ENCODE assay signal across 9 cellular contexts in the genomic region with DNA sequence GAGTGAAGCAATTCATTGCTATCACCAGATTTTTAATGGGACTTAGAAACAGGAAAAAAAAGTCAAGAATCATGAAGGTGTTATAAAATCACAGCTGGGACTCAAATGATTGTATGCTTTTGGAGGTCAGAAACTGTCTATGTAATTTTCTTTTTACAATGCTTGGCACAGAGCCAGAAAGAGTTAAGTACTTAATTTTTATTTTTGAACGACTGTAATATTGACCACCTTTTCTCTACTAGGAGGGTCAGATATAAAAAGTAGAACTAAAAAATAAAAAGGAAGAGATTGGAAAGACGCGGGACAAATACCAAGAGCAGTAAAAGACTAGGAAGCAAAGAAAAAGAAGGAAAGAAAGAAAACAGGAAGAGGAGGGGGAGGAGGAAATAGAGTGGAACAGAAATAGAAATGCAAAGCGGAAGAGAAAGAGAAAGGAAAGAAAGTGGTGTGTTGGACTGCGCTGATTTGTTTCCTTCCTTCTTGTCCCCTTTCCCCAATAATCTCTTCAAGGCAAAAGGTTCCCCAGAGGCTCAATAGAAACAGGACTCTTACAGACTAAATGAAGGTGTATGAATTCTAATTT. TPM values are rescaled to one million over a fixed set of nuclear protein-coding genes. Genes with fewer than 3 reads are reported as not detected.
DNase-seq lines count a peak whose midpoint lies in the region; ATAC-seq, FAIRE-seq and TF ChIP-seq lines count a peak whose summit lies in the region.
"Had no signal": no experiment of that assay in that cellular context is flagged by ENCODE, and none has a peak within 500 bp of the region (broad histone marks: within the 10 kb centered on the region; RNA-seq: fewer than 3 reads in every experiment).

No MANE protein-coding gene starts in this region.

- H4K20me1 ChIP-seq in K562 (replicated peaks; ENCODE audit: control insufficient read depth, insufficient read depth, low read length): no peaks in the 10 kb centered on the region

- H3K36me3 ChIP-seq in breast epithelium (no peaks in the 10 kb centered on the region), K562 (ENCODE audit: control insufficient read depth, insufficient read depth, low read length) (no peaks in the 10 kb centered on the region), transverse colon (no peaks in the 10 kb centered on the region), aorta (ENCODE audit: control insufficient read depth in 1 of 2, insufficient read depth in 2 of 2, low read length in 1 of 2) (no peaks in the 10 kb centered on the region)

- DNase-seq in MCF 10A (ENCODE audit: unreplicated experiment): no peak
- no peak for DNase-seq in breast epithelium (ENCODE audit: low spot score in 2 of 2)
- peak; percentile 64 for DNase-seq in MV-4-11 (lab: John Stamatoyannopoulos, UW)
- no peak for DNase-seq in K562 (ENCODE audit: extremely low read depth in 1 of 4, low spot score in 3 of 4)
- no peak for DNase-seq in stimulated activated naive CD8-positive, alpha-beta T cell treated with anti-CD3 and anti-CD28 coated beads, Interleukin-15, amount 100 ng/mL, for 72 hours
- no peak for DNase-seq in transverse colon
- no peak for DNase-seq in aorta
- no peak for DNase-seq in activated gamma-delta T cell (lab: John Stamatoyannopoulos, UW)
- DNase-seq: KG1 had no signal

- H3K4me2 ChIP-seq in K562 (ENCODE audit: insufficient read depth, low read length): no peak overlapping the region

- peaks cover 40% of the 10 kb centered on the region for H3K4me1 Mint-ChIP-seq in MCF 10A (ENCODE audit: insufficient read depth, unreplicated experiment)
- H3K4me1 Mint-ChIP-seq in stimulated activated naive CD8-positive, alpha-beta T cell treated with anti-CD3 and anti-CD28 coated beads, Interleukin-15, amount 100 ng/mL, for 72 hours: peaks cover 50% of the 10 kb centered on the region

- CTCF ChIA-PET in MCF 10A (lab: Yijun Ruan, JAX) (interaction anchor here (1.2 kb wide), 1 partner anchor 18 kb away, joined by 3 read pairs; no protein-coding TSS in a partner anchor), K562 (lab: Yijun Ruan, JAX; ENCODE audit: low intra/inter-chr PET ratio) (no interaction called here)

- no peak for TF ChIP-seq RAD21 in K562 (CRISPR knock-in tag; conservative IDR thresholded peaks at IDR 0.05 in 1 of 2, IDR thresholded peaks at IDR 0.05 in 1 of 2)

- H3K27me3 ChIP-seq in breast epithelium (no peaks in the 10 kb centered on the region), K562 (ENCODE audit: control insufficient read depth in 2 of 2, insufficient read depth in 2 of 2, low read length in 2 of 2) (no peaks in the 10 kb centered on the region), transverse colon (no peaks in the 10 kb centered on the region), aorta (ENCODE audit: control insufficient read depth in 1 of 2, insufficient read depth in 2 of 2, low read length in 1 of 2) (no peaks in the 10 kb centered on the region)

- H2AFZ ChIP-seq in K562 (ENCODE audit: low read depth, low read length): no peak overlapping the region

- no peaks in the 10 kb centered on the region for H3K9me3 ChIP-seq in breast epithelium
- H3K9me3 ChIP-seq in K562 (replicated peaks; ENCODE audit: control insufficient read depth, insufficient read depth, low read depth, low read length): peaks cover 2% of the 10 kb centered on the region; the same call in 1 of the 2 replicates
- no peaks in the 10 kb centered on the region for H3K9me3 ChIP-seq in transverse colon
- H3K9me3 ChIP-seq in aorta (ENCODE audit: control insufficient read depth, low read length): no peaks in the 10 kb centered on the region

- no peak overlapping the region for H3K9ac ChIP-seq in K562 (ENCODE audit: insufficient read depth in 1 of 2, low read depth in 2 of 2, low read length in 2 of 2)

- ATAC-seq in K562 (no peak), aorta (ENCODE audit: low FRiP score) (no peak)
- ATAC-seq in stimulated activated naive CD8-positive, alpha-beta T cell treated with anti-CD3 and anti-CD28 coated beads, Interleukin-15, amount 100 ng/mL, for 72 hours: no peak

- no peak overlapping the region for H3K4me3 Mint-ChIP-seq in MCF 10A (ENCODE audit: unreplicated experiment)
- H3K4me3 Mint-ChIP-seq in stimulated activated naive CD8-positive, alpha-beta T cell treated with anti-CD3 and anti-CD28 coated beads, Interleukin-15, amount 100 ng/mL, for 72 hours: peak overlapping the region; percentile 82 to 90

- TF ChIP-seq EP300 in K562 (IDR thresholded peaks at IDR 0.05; ENCODE audit: low read length) (no peak), transverse colon (IDR thresholded peaks at IDR 0.05; ENCODE audit: low read depth) (no peak)

- 40% methylated on average over 4 of the region's 5 CpGs for WGBS in K562 (ENCODE audit: insufficient coverage, low coverage, missing lambda C conversion rate)
- WGBS in transverse colon (ENCODE audit: low coverage in 1 of 2), 2 donors: 42 to 56% methylated on average over 3 to 5 of the region's 5 CpGs
- 83 to 86% methylated on average over 5 of the region's 5 CpGs for WGBS in aorta, 2 donors

- no peak overlapping the region for H3K27ac ChIP-seq in breast epithelium
- no peak overlapping the region for H3K27ac ChIP-seq in K562 (ENCODE audit: extremely low read depth, low read depth, low read length)
- H3K27ac ChIP-seq in transverse colon: no peak overlapping the region
- H3K27ac ChIP-seq in aorta (ENCODE audit: low read depth in 1 of 2, low read length in 2 of 2): no peak overlapping the region

- no peaks in the 10 kb centered on the region for H3K27me3 Mint-ChIP-seq in MCF 10A (ENCODE audit: insufficient read depth, unreplicated experiment)
- H3K27me3 Mint-ChIP-seq in stimulated activated naive CD8-positive, alpha-beta T cell treated with anti-CD3 and anti-CD28 coated beads, Interleukin-15, amount 100 ng/mL, for 72 hours: no peaks in the 10 kb centered on the region

- H3K4me1 ChIP-seq in breast epithelium (no peaks in the 10 kb centered on the region), K562 (replicated peaks in 1 of 2; ENCODE audit: control insufficient read depth in 2 of 2, insufficient read depth in 2 of 2, low read length in 2 of 2) (peaks cover 0 to 5% of the 10 kb centered on the region in 2 experiments; a peak in 1 of 5 replicates), transverse colon (peaks cover 0 to 20% (median 0%) of the 10 kb centered on the region in 4 donors), aorta (ENCODE audit: control insufficient read depth in 1 of 2, insufficient read depth in 2 of 2, low read length in 2 of 2) (no peaks in the 10 kb centered on the region)

- H3K9me3 Mint-ChIP-seq in MCF 10A (ENCODE audit: unreplicated experiment): no peaks in the 10 kb centered on the region
- H3K9me3 Mint-ChIP-seq in stimulated activated naive CD8-positive, alpha-beta T cell treated with anti-CD3 and anti-CD28 coated beads, Interleukin-15, amount 100 ng/mL, for 72 hours: peaks cover 8% of the 10 kb centered on the region in 2 donors

- BruUV-seq in MCF 10A (replicated peaks; lab: Mats Ljungman, UMichigan) (no TSS peak), K562 (replicated peaks; lab: Mats Ljungman, UMichigan) (no TSS peak)

- POLR2A ChIA-PET in MCF 10A (lab: Yijun Ruan, JAX): interaction anchor here (0.6 to 3.6 kb wide), 3 partner anchors 17 to 167 kb away, joined by 3 to 29 read pairs (median 3); no protein-coding TSS in a partner anchor
- POLR2A ChIA-PET in K562 (lab: Yijun Ruan, JAX): no interaction called here

- no peaks in the 10 kb centered on the region for H3K79me2 ChIP-seq in K562 (ENCODE audit: control insufficient read depth, insufficient read depth, low read length)

- TF ChIP-seq CTCF in MCF 10A (IDR thresholded peaks at IDR 0.05; ENCODE audit: unreplicated experiment) (no peak), breast epithelium (IDR thresholded peaks at IDR 0.05) (no peak), K562 (IDR thresholded peaks at IDR 0.05 in 2 of 3, conservative IDR thresholded peaks at IDR 0.05 in 1 of 3; ENCODE audit: insufficient read depth in 2 of 3, low read depth in 1 of 3, low read length in 3 of 3) (no peak), transverse colon (IDR thresholded peaks at IDR 0.05) (no peak)

- H3K27ac Mint-ChIP-seq in MCF 10A (ENCODE audit: low read depth, unreplicated experiment): peak overlapping the region; percentile 67
- H3K27ac Mint-ChIP-seq in stimulated activated naive CD8-positive, alpha-beta T cell treated with anti-CD3 and anti-CD28 coated beads, Interleukin-15, amount 100 ng/mL, for 72 hours: peak overlapping the region; percentile 77 to 95

- TF ChIP-seq POLR2A in breast epithelium (IDR thresholded peaks at IDR 0.05): no peak
- TF ChIP-seq POLR2A in K562 (conservative IDR thresholded peaks at IDR 0.05): no peak
- no peak for TF ChIP-seq POLR2A in transverse colon (IDR thresholded peaks at IDR 0.05)

- H3K4me3 ChIP-seq in breast epithelium: no peak overlapping the region
- no peak overlapping the region for H3K4me3 ChIP-seq in K562
- no peak overlapping the region for H3K4me3 ChIP-seq in transverse colon
- H3K4me3 ChIP-seq in aorta (ENCODE audit: low read length in 2 of 2): no peak overlapping the region

- no peaks in the 10 kb centered on the region for H3K36me3 Mint-ChIP-seq in MCF 10A (ENCODE audit: insufficient read depth, unreplicated experiment)

- intact Hi-C loops in MCF 10A (cut with micrococcal nuclease): no loop called here
- intact Hi-C loops in breast epithelium (cut with DNase I; ENCODE audit: low total_unique reads): no loop called here
- intact Hi-C loops in K562 (cut with micrococcal nuclease): no loop called here
- intact Hi-C loops in transverse colon (cut with DNase I; ENCODE audit: low total_unique reads): no loop called here
- intact Hi-C loops in aorta (cut with DNase I): no loop called here

- FAIRE-seq in K562 (lab: Jason Lieb, UNC): no peak

- no peaks in the 10 kb centered on the region for H3K9me1 ChIP-seq in K562 (ENCODE audit: control insufficient read depth, insufficient read depth, low read length)

- in situ Hi-C loops in K562 (cut with MboI) (no loop called here), transverse colon (cut with MboI; ENCODE audit: low pct_ligation_motif_present in 1 of 4, low pct_unique_long_range_greater_than_20kb in 1 of 4, low sequenced_read_pairs in 3 of 4) (no loop called here)

RNA-seq across cellular contexts. Expression of a gene that starts 23.2 kb away (rescaled TPM):
- total RNA-seq in MCF 10A (2022): 30.9 and 39.6 TPM in 2 replicates
- total RNA-seq in breast epithelium: 10 to 100 TPM; 30.8 to 35.5 (median 34.7) TPM
- total RNA-seq in K562 (2011; cell fraction: chromatin; rRNA removed; ENCODE audit: low replicate concordance): 25.1 and 117 TPM in 2 replicates
- 12.7 and 14.6 TPM in 2 replicates for total RNA-seq in K562 (2011; cell fraction: nucleolus; rRNA removed)
- 37.6 and 62.7 TPM in 2 replicates for total RNA-seq in K562 (2011; cell fraction: nucleoplasm; rRNA removed)
- total RNA-seq in K562 (2014; rRNA removed): 15.2 and 22.7 TPM in 2 replicates
- 33.2 and 37.5 TPM in 2 replicates for total RNA-seq in K562 (2014; rRNA removed; fragmentation: Illumina TruSeq; extraction: Trizol)
- total RNA-seq in K562 (2015; rRNA removed; fragmentation: Illumina TruSeq; extraction: Trizol): 23.3 and 24.1 TPM in 2 replicates
- total RNA-seq in K562 (2021): 25.3 and 27.8 TPM in 2 replicates
- 23.7 and 30.8 TPM in 2 replicates for polyA plus RNA-seq in K562 (2011; rRNA removed)
- polyA plus RNA-seq in K562 (2011; cell fraction: cytosol; rRNA removed): 7.8 and 8.4 TPM in 2 replicates
- polyA plus RNA-seq in K562 (2011; cell fraction: nucleus; rRNA removed): 8.5 and 12.2 TPM in 2 replicates
- polyA plus RNA-seq in K562 (2012): 10.7 and 11.1 TPM in 2 replicates
- 16.1 and 25.2 TPM in 2 replicates for polyA plus RNA-seq in K562 (2014; fragmentation: Illumina TruSeq; extraction: Trizol)
- polyA plus RNA-seq in K562 (2014; fragmentation: Nextera tagmentation; extraction: Ambion mirVana): 1 to 10 TPM; 5.0 to 6.4 TPM
- polyA plus RNA-seq in K562 (2014; rRNA removed): 17.3 and 21.0 TPM in 2 replicates
- 35.5 and 54.5 TPM in 2 replicates for polyA minus RNA-seq in K562 (2011; rRNA and poly(A)+ RNA removed)
- polyA minus RNA-seq in K562 (2011; cell fraction: cytosol; rRNA and poly(A)+ RNA removed): 8.3 and 9.4 TPM in 2 replicates
- polyA minus RNA-seq in K562 (2011; cell fraction: nucleus; rRNA and poly(A)+ RNA removed): 19.1 and 29.2 TPM in 2 replicates
- total RNA-seq in transverse colon: 10 to 100 TPM in 3 of 4 donors, 1 to 10 TPM in 1; 6.8 to 37.6 (median 16.3) TPM
- total RNA-seq in aorta: 10 to 100 TPM; 21.9 to 43.8 TPM
- 1 to 10 TPM; 3.4 to 5.0 TPM for polyA plus RNA-seq in aorta
